Comparison of ENCODE assay signal across 16 cellular contexts in the genomic region with DNA sequence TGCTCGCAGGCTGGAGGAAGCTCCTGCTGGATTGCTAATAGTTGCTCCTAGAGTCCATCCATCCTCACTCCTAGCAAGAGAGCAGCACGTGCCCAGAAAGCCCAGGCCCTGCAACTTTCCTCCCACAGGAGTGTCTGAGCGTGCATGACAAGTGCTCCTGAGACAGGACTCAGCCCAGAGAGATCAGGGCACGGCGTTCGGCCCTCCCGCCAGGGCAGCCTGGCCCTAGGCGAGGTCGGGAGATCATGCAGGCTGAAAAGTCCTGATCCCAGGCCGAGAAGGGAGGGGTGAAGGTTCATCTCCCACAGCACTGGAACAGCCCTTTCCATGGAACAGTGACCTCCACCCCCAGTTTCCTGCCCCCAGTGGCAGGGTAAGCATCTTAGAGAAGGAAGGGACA.
A peak's percentile ranks its signal among the peaks of the same experiment; 100 is the strongest.
DNase-seq lines count a peak whose midpoint lies in the region; ATAC-seq and TF ChIP-seq lines count a peak whose summit lies in the region.
"Had no signal": no experiment of that assay in that cellular context is flagged by ENCODE, and none has a peak within 500 bp of the region (broad histone marks: within the 10 kb centered on the region; RNA-seq: fewer than 3 reads in every experiment).

No MANE protein-coding gene starts in this region.

- H3K9me3 Mint-ChIP-seq in endodermal cell = peaks cover 2% of the 10 kb centered on the region
- peaks cover under 1% of the 10 kb centered on the region for H3K9me3 Mint-ChIP-seq in neural crest cell
- H3K9me3 Mint-ChIP-seq: CD8-positive, alpha-beta memory T cell; HFFc6 had no signal

- intact Hi-C loops in sigmoid colon (cut with DNase I) (no loop called here), colonic mucosa (cut with DNase I) (no loop called here)

- TF ChIP-seq POLR2A in sigmoid colon (IDR thresholded peaks at IDR 0.05) = no peak

- H3K4me1 ChIP-seq in endodermal cell (ENCODE audit: control insufficient read depth, insufficient read depth, low read length) (peaks cover 36% of the 10 kb centered on the region), sigmoid colon (peaks cover 0 to 48% (median 38%) of the 10 kb centered on the region in 4 donors), colonic mucosa (no peaks in the 10 kb centered on the region)
- H3K4me1 ChIP-seq: Caco-2 had no signal

- H3K36me3 ChIP-seq in H7 (replicated peaks; ENCODE audit: control insufficient read depth, insufficient read depth, low read length) = no peaks in the 10 kb centered on the region
- peaks cover 86% of the 10 kb centered on the region for H3K36me3 ChIP-seq in endodermal cell (ENCODE audit: control insufficient read depth, insufficient read depth, low read length)
- no peaks in the 10 kb centered on the region for H3K36me3 ChIP-seq in sigmoid colon
- no peaks in the 10 kb centered on the region for H3K36me3 ChIP-seq in colonic mucosa
- H3K36me3 ChIP-seq: BLaER1 had no signal

- H3K4me1 Mint-ChIP-seq in endodermal cell = peaks cover 46% of the 10 kb centered on the region
- peaks cover 58% of the 10 kb centered on the region for H3K4me1 Mint-ChIP-seq in neural crest cell
- H3K4me1 Mint-ChIP-seq: CD8-positive, alpha-beta memory T cell had no signal

- no peak for TF ChIP-seq EP300 in sigmoid colon (IDR thresholded peaks at IDR 0.05)

- no peak overlapping the region for H3K27ac ChIP-seq in endodermal cell (ENCODE audit: low read depth, low read length)
- H3K27ac ChIP-seq in sigmoid colon = peak overlapping the region in 1 of 4 donors; percentile 23
- H3K27ac ChIP-seq in colonic mucosa = no peak overlapping the region
- H3K27ac ChIP-seq: BLaER1 had no signal

- H3K27me3 Mint-ChIP-seq in endodermal cell (ENCODE audit: insufficient read depth) (no peaks in the 10 kb centered on the region), neural crest cell (ENCODE audit: low read depth) (no peaks in the 10 kb centered on the region)

- H3K27me3 ChIP-seq in H7 (ENCODE audit: control insufficient read depth, insufficient read depth, low read length) (no peaks in the 10 kb centered on the region), endodermal cell (ENCODE audit: control insufficient read depth, insufficient read depth, low read length, poor library complexity, severe bottlenecking) (no peaks in the 10 kb centered on the region), sigmoid colon (no peaks in the 10 kb centered on the region), colonic mucosa (no peaks in the 10 kb centered on the region)
- H3K27me3 ChIP-seq: BLaER1 had no signal

- 65 to 89% methylated on average over 2 to 10 of the region's 10 CpGs for WGBS in endodermal cell (ENCODE audit: insufficient coverage in 1 of 2, insufficient read length in 1 of 2), 2 experiments
- WGBS in sigmoid colon, 2 donors = 86 to 89% methylated on average over 10 of the region's 10 CpGs

- H3K27ac Mint-ChIP-seq in endodermal cell (peak overlapping the region; percentile 45), neural crest cell (ENCODE audit: unreplicated experiment) (peak overlapping the region; percentile 58)
- H3K27ac Mint-ChIP-seq: CD8-positive, alpha-beta memory T cell; HFFc6 had no signal

- ATAC-seq in GM18870 (IDR thresholded peaks at IDR 0.05; ENCODE audit: unreplicated experiment) = no peak

- H3K4me3 ChIP-seq in H7 (ENCODE audit: insufficient read depth, low read depth, low read length) (no peak overlapping the region), endodermal cell (ENCODE audit: low read length) (no peak overlapping the region), sigmoid colon (no peak overlapping the region), colonic mucosa (no peak overlapping the region)
- H3K4me3 ChIP-seq: BLaER1 had no signal

- H3K9ac ChIP-seq in endodermal cell (ENCODE audit: extremely low read depth, low read length, poor library complexity, severe bottlenecking) (no peak overlapping the region), colonic mucosa (ENCODE audit: low read depth in 2 of 2, low read length in 2 of 2) (no peak overlapping the region)
- H3K9ac ChIP-seq: BLaER1 had no signal

- H3K4me3 Mint-ChIP-seq in endodermal cell = no peak overlapping the region
- peak overlapping the region; percentile 54 for H3K4me3 Mint-ChIP-seq in neural crest cell
- H3K4me3 Mint-ChIP-seq: CD8-positive, alpha-beta memory T cell; HFFc6 had no signal

- H3K9me3 ChIP-seq in endodermal cell (ENCODE audit: control insufficient read depth, low read length) (no peaks in the 10 kb centered on the region), sigmoid colon (no peaks in the 10 kb centered on the region), colonic mucosa (no peaks in the 10 kb centered on the region)
- H3K9me3 ChIP-seq: BLaER1, Caco-2 had no signal

- DNase-seq in H7 = peak; percentile 55
- DNase-seq in endodermal cell = peak; percentile 48
- DNase-seq in neural crest cell (ENCODE audit: low read depth, low spot score) = no peak
- peak; percentile 26 for DNase-seq in sigmoid colon
- DNase-seq in colonic mucosa = no peak
- DNase-seq in NCI-H82 (lab: John Stamatoyannopoulos, UW) = no peak
- DNase-seq: 8988T; AML-193; Caco-2; CD8-positive, alpha-beta memory T cell; DND-41; GDM1; HCEC 1CT; HFFc6 had no signal

- H3K36me3 Mint-ChIP-seq in endodermal cell (ENCODE audit: low read depth) = peaks cover 55% of the 10 kb centered on the region
- H3K36me3 Mint-ChIP-seq in neural crest cell (ENCODE audit: low read depth) = peaks cover 6% of the 10 kb centered on the region
- H3K36me3 Mint-ChIP-seq: CD8-positive, alpha-beta memory T cell had no signal

- TF ChIP-seq CTCF in endodermal cell (conservative IDR thresholded peaks at IDR 0.05) = no peak
- TF ChIP-seq CTCF in neural crest cell (conservative IDR thresholded peaks at IDR 0.05) = no peak
- TF ChIP-seq CTCF in sigmoid colon (IDR thresholded peaks at IDR 0.05) = no peak
- no peak for TF ChIP-seq CTCF in colonic mucosa (IDR thresholded peaks at IDR 0.05)

Comparison
In these comparisons a context has a peak if more than half of its experiments do, and no peak if none do; other contexts are left out.
1. DNase-seq: peak in H7 (single experiment), endodermal cell (single experiment) and sigmoid colon (single experiment); none in neural crest cell (single experiment), colonic mucosa (single experiment) and NCI-H82 (single experiment).